Comparison of ENCODE assay signal across 16 cellular contexts in genomic region chr1:37238376-37239224, GRCh38.
DNase-seq lines count a peak whose midpoint lies in the region; ATAC-seq and TF ChIP-seq lines count a peak whose summit lies in the region.
"Had no signal": no experiment of that assay in that cellular context is flagged by ENCODE, and none has a peak within 500 bp of the region (broad histone marks: within the 10 kb centered on the region; RNA-seq: fewer than 3 reads in every experiment).

No MANE protein-coding gene starts in this region.

- H3K9me3 Mint-ChIP-seq in Calu3 (ENCODE audit: low read depth, unreplicated experiment): no peaks in the 10 kb centered on the region
- H3K9me3 Mint-ChIP-seq: activated T-helper 2 cell treated with anti-CD3 and anti-CD28 coated beads, Interferon-gamma antibody, Interleukin-2, Interleukin-4, amounts not matched to agents 10 μg/mL and 5 μg/mL and 100 μg/mL, durations not matched to agents 14 hours and 24 hours and 36 hours; neural crest cell had no signal

- ATAC-seq in HG03135 (IDR thresholded peaks at IDR 0.05; ENCODE audit: unreplicated experiment): no peak
- ATAC-seq: Panc1 had no signal

- no peak overlapping the region for H3K27ac ChIP-seq in ovary
- H3K27ac ChIP-seq: colonic mucosa, epithelial cell of prostate, right atrium auricular region had no signal

- WGBS in ovary, 3 donors: 45 to 50% (median 46%) methylated on average over 11 of the region's 11 CpGs

- H3K4me1 Mint-ChIP-seq in Calu3 (ENCODE audit: low read depth, unreplicated experiment): no peaks in the 10 kb centered on the region

- BruUV-seq in Calu3 (replicated peaks; lab: Mats Ljungman, UMichigan): no TSS peak

- peak; percentile 81 for DNase-seq in DMS79 treated with DMSO at 0.1 percent for 48 hours (lab: John Stamatoyannopoulos, UW)
- peak; percentile 15 for DNase-seq in M059J (ENCODE audit: low read depth)
- peak; percentile 91 for DNase-seq in NCI-H510A treated with DMSO at 0.1 percent for 48 hours (lab: John Stamatoyannopoulos, UW)
- DNase-seq in fibroblast of mammary gland (ENCODE audit: low read depth): peak; percentile 9
- DNase-seq in EL: no peak
- no peak for DNase-seq in Calu3
- no peak for DNase-seq in ovary
- DNase-seq: colonic mucosa, mesenchymal stem cell, substantia nigra had no signal

- TF ChIP-seq CTCF in fibroblast of mammary gland (conservative IDR thresholded peaks at IDR 0.05; ENCODE audit: control insufficient read depth, insufficient read depth, low read depth, low read length) (no peak), Calu3 (IDR thresholded peaks at IDR 0.05; ENCODE audit: unreplicated experiment) (no peak), ovary (IDR thresholded peaks at IDR 0.05) (no peak)

- H3K36me3 Mint-ChIP-seq in Calu3 (ENCODE audit: insufficient read depth, unreplicated experiment): no peaks in the 10 kb centered on the region

- CTCF ChIA-PET in Calu3 (lab: Charles Lee): no interaction called here

- no peaks in the 10 kb centered on the region for H3K4me1 ChIP-seq in ovary (ENCODE audit: insufficient read depth)
- H3K4me1 ChIP-seq: colonic mucosa, right atrium auricular region had no signal

- TF ChIP-seq POLR2A in ovary (IDR thresholded peaks at IDR 0.05): no peak

- no peak overlapping the region for H3K4me3 ChIP-seq in fibroblast of mammary gland (ENCODE audit: control insufficient read depth, low read depth, low read length)
- no peak overlapping the region for H3K4me3 ChIP-seq in ovary
- H3K4me3 ChIP-seq: colonic mucosa, right atrium auricular region had no signal

- H3K4me3 Mint-ChIP-seq in Calu3 (ENCODE audit: low read depth, unreplicated experiment): no peak overlapping the region
- H3K4me3 Mint-ChIP-seq: neural crest cell had no signal

- H3K27me3 ChIP-seq in ovary: no peaks in the 10 kb centered on the region
- H3K27me3 ChIP-seq: colonic mucosa, right atrium auricular region had no signal

- no peak overlapping the region for H3K27ac Mint-ChIP-seq in Calu3 (ENCODE audit: unreplicated experiment)
- H3K27ac Mint-ChIP-seq: activated T-helper 2 cell treated with anti-CD3 and anti-CD28 coated beads, Interferon-gamma antibody, Interleukin-2, Interleukin-4, amounts not matched to agents 10 μg/mL and 5 μg/mL and 100 μg/mL, durations not matched to agents 14 hours and 24 hours and 36 hours had no signal

- H3K9me3 ChIP-seq in ovary: no peaks in the 10 kb centered on the region
- H3K9me3 ChIP-seq: colonic mucosa, right atrium auricular region had no signal

- H3K27me3 Mint-ChIP-seq in Calu3 (ENCODE audit: unreplicated experiment): peaks cover 99% of the 10 kb centered on the region

- TF ChIP-seq EP300 in ovary (IDR thresholded peaks at IDR 0.05): no peak

- intact Hi-C loops in Calu3 (cut with micrococcal nuclease; ENCODE audit: unreplicated experiment): no loop called here
- intact Hi-C loops in ovary (cut with DNase I): no loop called here

- H3K36me3 ChIP-seq in ovary: no peaks in the 10 kb centered on the region
- H3K36me3 ChIP-seq: colonic mucosa, right atrium auricular region had no signal

Comparison
In these comparisons a context has a peak if more than half of its experiments do, and no peak if none do; other contexts are left out.
1. DNase-seq: peak in DMS79 treated with DMSO at 0.1 percent for 48 hours (single experiment), M059J (single experiment), NCI-H510A treated with DMSO at 0.1 percent for 48 hours (single experiment) and fibroblast of mammary gland (single experiment); none in EL (single experiment), Calu3 (single experiment) and ovary (0 of 5).